8 cellular contexts compared by ENCODE assay signal in genomic region chr20:62937353-62938104, GRCh38. TPM values are rescaled to one million over a fixed set of nuclear protein-coding genes. Genes with fewer than 3 reads are reported as not detected.
DNase-seq lines count a peak whose midpoint lies in the region; ATAC-seq, FAIRE-seq and TF ChIP-seq lines count a peak whose summit lies in the region.

No MANE protein-coding gene starts in this region.

- H3K4me3 ChIP-seq in SU-DHL-6 (ENCODE audit: insufficient read depth, low read length, poor library complexity, severe bottlenecking): peak overlapping the region; percentile 71
- H3K4me3 ChIP-seq in trophoblast cell (ENCODE audit: low read depth, low read length): peak overlapping the region; percentile 95
- peak overlapping the region; percentile 79 to 99 (median 82) for H3K4me3 ChIP-seq in tibial nerve

- peak overlapping the region; percentile 94 for H2BK5ac ChIP-seq in trophoblast cell (ENCODE audit: low read depth, low read length, poor library complexity)

- no peaks in the 10 kb centered on the region; the same call in 1 of the 2 replicates for H3F3A ChIP-seq in SU-DHL-6 (ENCODE audit: insufficient read depth)

- H4K8ac ChIP-seq in trophoblast cell (ENCODE audit: low read depth, low read length): peak overlapping the region; percentile 98

- peak; percentile 91 for DNase-seq in GM12892 (ENCODE audit: insufficient read length)
- DNase-seq in NCI-H1417 treated with DMSO at 0.1 percent for 48 hours (lab: John Stamatoyannopoulos, UW): peak; percentile 82
- DNase-seq in activated naive CD8-positive, alpha-beta T cell treated with anti-CD3 and anti-CD28 coated beads, Interleukin-2, amount 50 U/mL, for 24 hours: peak; percentile 98
- DNase-seq in cardiac septum (ENCODE audit: low spot score): peak; percentile 98
- DNase-seq in trophoblast cell: peak; percentile 97 to 98
- DNase-seq in tibial nerve (ENCODE audit: low spot score in 2 of 2): peak; percentile 93 to 96

- H3K9me2 ChIP-seq in SU-DHL-6 (replicated peaks; ENCODE audit: insufficient read depth, low read length): no peaks in the 10 kb centered on the region

- no peaks in the 10 kb centered on the region for H3K27me3 ChIP-seq in SU-DHL-6 (ENCODE audit: low read length)
- H3K27me3 ChIP-seq in trophoblast cell (ENCODE audit: insufficient read depth, low read length): no peaks in the 10 kb centered on the region
- no peaks in the 10 kb centered on the region for H3K27me3 ChIP-seq in tibial nerve

- H3K23ac ChIP-seq in trophoblast cell (ENCODE audit: low read length): no peak overlapping the region

- H2AFZ ChIP-seq in SU-DHL-6 (ENCODE audit: low read depth, low read length, severe bottlenecking) (peak overlapping the region; percentile 93), trophoblast cell (ENCODE audit: insufficient read depth, low read length, poor library complexity) (peak overlapping the region; percentile 96)

- peak overlapping the region; percentile 97 for H4K12ac ChIP-seq in trophoblast cell (ENCODE audit: low read depth, low read length)

- H2BK120ac ChIP-seq in trophoblast cell (ENCODE audit: insufficient read depth, low read length, poor library complexity): peak overlapping the region; percentile 95

- H3K4me3 Mint-ChIP-seq in activated naive CD8-positive, alpha-beta T cell treated with anti-CD3 and anti-CD28 coated beads, Interleukin-2, amount 50 U/mL, for 24 hours: no peak overlapping the region

- H3K27me3 Mint-ChIP-seq in activated naive CD8-positive, alpha-beta T cell treated with anti-CD3 and anti-CD28 coated beads, Interleukin-2, amount 50 U/mL, for 24 hours: no peaks in the 10 kb centered on the region

- H3K27ac ChIP-seq in SU-DHL-6 (ENCODE audit: low read depth, low read length) (peak overlapping the region; percentile 69), trophoblast cell (ENCODE audit: low read depth, low read length) (peak overlapping the region; percentile 80), tibial nerve (peak overlapping the region; percentile 78 to 96 (median 88))

- no peak overlapping the region for H2BK12ac ChIP-seq in trophoblast cell (ENCODE audit: low read length)

- ATAC-seq in HG02798 (IDR thresholded peaks at IDR 0.05; ENCODE audit: poor library complexity, unreplicated experiment): peak; percentile 92
- ATAC-seq in activated naive CD8-positive, alpha-beta T cell treated with anti-CD3 and anti-CD28 coated beads, Interleukin-2, amount 50 U/mL, for 24 hours: peak; percentile 87

- H3K14ac ChIP-seq in trophoblast cell (ENCODE audit: low read length): peak overlapping the region; percentile 96

- TF ChIP-seq EP300 in tibial nerve (IDR thresholded peaks at IDR 0.05): peak; percentile 97

- intact Hi-C loops in cardiac septum (cut with DNase I): loop anchor here (1.0 to 2.0 kb wide), 2 partner anchors 10 to 15 kb away; no protein-coding TSS in a partner anchor

- peak overlapping the region; percentile 96 for H2AK5ac ChIP-seq in trophoblast cell (ENCODE audit: low read length)

- TF ChIP-seq CTCF in SU-DHL-6 (IDR thresholded peaks at IDR 0.05; ENCODE audit: insufficient read depth, low read length, poor library complexity, severe bottlenecking) (no peak), tibial nerve (IDR thresholded peaks at IDR 0.05) (peak in 1 of 5 experiments; percentile 40)

- H3K36me3 Mint-ChIP-seq in activated naive CD8-positive, alpha-beta T cell treated with anti-CD3 and anti-CD28 coated beads, Interleukin-2, amount 50 U/mL, for 24 hours (ENCODE audit: low read depth): peaks cover 35% of the 10 kb centered on the region

- peaks cover 19% of the 10 kb centered on the region for H3K79me1 ChIP-seq in trophoblast cell (ENCODE audit: low read length)

- no CpG with 5 or more reads among the region's 87 CpGs for WGBS in trophoblast cell (ENCODE audit: extremely low coverage, insufficient coverage, insufficient read length)
- 0% methylated on average over 47 to 50 of the region's 87 CpGs for WGBS in tibial nerve, 2 donors

- peak; percentile 94 for FAIRE-seq in GM12892 (lab: Jason Lieb, UNC)

- H3K36me3 ChIP-seq in SU-DHL-6 (ENCODE audit: low read length) (no peaks in the 10 kb centered on the region; the same call in 1 of the 2 replicates), trophoblast cell (ENCODE audit: control insufficient read depth in 1 of 2, insufficient read depth in 2 of 2, low read length in 2 of 2) (peaks cover 22 to 28% of the 10 kb centered on the region in 2 experiments), tibial nerve (peaks cover 0 to 32% (median under 1%) of the 10 kb centered on the region in 3 donors)

- peaks cover 45% of the 10 kb centered on the region for H3K4me1 Mint-ChIP-seq in activated naive CD8-positive, alpha-beta T cell treated with anti-CD3 and anti-CD28 coated beads, Interleukin-2, amount 50 U/mL, for 24 hours

- H3K4ac ChIP-seq in trophoblast cell (ENCODE audit: low read depth, low read length): peak overlapping the region; percentile 96

- TF ChIP-seq POLR2A in GM12892 (IDR thresholded peaks at IDR 0.05; ENCODE audit: low read depth, low read length) (peak; percentile 80), tibial nerve (IDR thresholded peaks at IDR 0.05) (peak in 1 of 2 donors; percentile 73)

- H4K20me1 ChIP-seq in SU-DHL-6 (ENCODE audit: low read depth, low read length): peaks cover 13% of the 10 kb centered on the region; the same call in 1 of the 2 replicates

- H3K4me2 ChIP-seq in SU-DHL-6 (ENCODE audit: low read depth, low read length, poor library complexity, severe bottlenecking) (peak overlapping the region; percentile 80), trophoblast cell (ENCODE audit: low read length) (peak overlapping the region; percentile 64)

- no peaks in the 10 kb centered on the region for H3K9me3 Mint-ChIP-seq in activated naive CD8-positive, alpha-beta T cell treated with anti-CD3 and anti-CD28 coated beads, Interleukin-2, amount 50 U/mL, for 24 hours

- H3K9me3 ChIP-seq in SU-DHL-6 (ENCODE audit: insufficient read depth, low read length): no peaks in the 10 kb centered on the region
- H3K9me3 ChIP-seq in trophoblast cell (ENCODE audit: insufficient read depth, low read depth, low read length): no peaks in the 10 kb centered on the region
- no peaks in the 10 kb centered on the region for H3K9me3 ChIP-seq in tibial nerve

- H3K79me2 ChIP-seq in SU-DHL-6 (ENCODE audit: insufficient read depth, low read length): peaks cover 93% of the 10 kb centered on the region
- peaks cover 45% of the 10 kb centered on the region for H3K79me2 ChIP-seq in trophoblast cell (ENCODE audit: control insufficient read depth, insufficient read depth, low read length, poor library complexity)

- H3K27ac Mint-ChIP-seq in activated naive CD8-positive, alpha-beta T cell treated with anti-CD3 and anti-CD28 coated beads, Interleukin-2, amount 50 U/mL, for 24 hours: peak overlapping the region; percentile 97

- peak overlapping the region; percentile 98 for H4K91ac ChIP-seq in trophoblast cell (ENCODE audit: low read depth, low read length)

- peak overlapping the region; percentile 85 for H3K18ac ChIP-seq in trophoblast cell (ENCODE audit: low read length)

- H3K9ac ChIP-seq in SU-DHL-6 (ENCODE audit: low read length): peak overlapping the region; percentile 94
- peak overlapping the region; percentile 95 for H3K9ac ChIP-seq in trophoblast cell (ENCODE audit: low read length)

- H3K4me1 ChIP-seq in trophoblast cell (ENCODE audit: control insufficient read depth in 1 of 2, insufficient read depth in 2 of 2, low read length in 2 of 2): peaks cover 11 to 22% of the 10 kb centered on the region in 2 experiments
- H3K4me1 ChIP-seq in tibial nerve: peaks cover 0 to 74% (median 31%) of the 10 kb centered on the region in 4 donors

RNA-seq across cellular contexts. Expression of gene GID8, which starts 0.4 kb away (rescaled TPM):
- 24.1 TPM for polyA plus RNA-seq in GM12892 (2012; ENCODE audit: missing spikeins)
- total RNA-seq in cardiac septum: 16.4 TPM
- polyA plus RNA-seq in trophoblast cell (2013): 37.2 and 37.5 TPM in 2 replicates
- 10 to 100 TPM; 23.4 to 33.4 (median 29.7) TPM for total RNA-seq in tibial nerve

RNA-seq across cellular contexts. Expression of gene DIDO1, which starts 11.2 kb away (rescaled TPM):
- polyA plus RNA-seq in GM12892 (2012; ENCODE audit: missing spikeins): 26.5 TPM
- total RNA-seq in cardiac septum (38.9 TPM), tibial nerve (10 to 100 TPM; 64.5 to 89.7 (median 78.9) TPM)
- polyA plus RNA-seq in trophoblast cell (2013): 31.7 and 32.7 TPM in 2 replicates

RNA-seq across cellular contexts. Expression of gene SLC17A9, which starts 15.0 kb away (rescaled TPM):
- polyA plus RNA-seq in GM12892 (2012; ENCODE audit: missing spikeins): 45.0 TPM
- total RNA-seq in cardiac septum: 1.7 TPM
- polyA plus RNA-seq in trophoblast cell (2013): 1.5 and 1.6 TPM in 2 replicates
- total RNA-seq in tibial nerve: 10 to 100 TPM in 1 of 4 donors, 1 to 10 TPM in 3; 3.9 to 13.5 (median 4.5) TPM

Comparison
In these comparisons a context has a peak if more than half of its experiments do, and no peak if none do; other contexts are left out.
1. Peak in every context shown above with its lines: DNase-seq, ATAC-seq, H3K4me3 ChIP-seq and H3K27ac ChIP-seq.